ENCODE assay signal across 8 cellular contexts in the genomic region with DNA sequence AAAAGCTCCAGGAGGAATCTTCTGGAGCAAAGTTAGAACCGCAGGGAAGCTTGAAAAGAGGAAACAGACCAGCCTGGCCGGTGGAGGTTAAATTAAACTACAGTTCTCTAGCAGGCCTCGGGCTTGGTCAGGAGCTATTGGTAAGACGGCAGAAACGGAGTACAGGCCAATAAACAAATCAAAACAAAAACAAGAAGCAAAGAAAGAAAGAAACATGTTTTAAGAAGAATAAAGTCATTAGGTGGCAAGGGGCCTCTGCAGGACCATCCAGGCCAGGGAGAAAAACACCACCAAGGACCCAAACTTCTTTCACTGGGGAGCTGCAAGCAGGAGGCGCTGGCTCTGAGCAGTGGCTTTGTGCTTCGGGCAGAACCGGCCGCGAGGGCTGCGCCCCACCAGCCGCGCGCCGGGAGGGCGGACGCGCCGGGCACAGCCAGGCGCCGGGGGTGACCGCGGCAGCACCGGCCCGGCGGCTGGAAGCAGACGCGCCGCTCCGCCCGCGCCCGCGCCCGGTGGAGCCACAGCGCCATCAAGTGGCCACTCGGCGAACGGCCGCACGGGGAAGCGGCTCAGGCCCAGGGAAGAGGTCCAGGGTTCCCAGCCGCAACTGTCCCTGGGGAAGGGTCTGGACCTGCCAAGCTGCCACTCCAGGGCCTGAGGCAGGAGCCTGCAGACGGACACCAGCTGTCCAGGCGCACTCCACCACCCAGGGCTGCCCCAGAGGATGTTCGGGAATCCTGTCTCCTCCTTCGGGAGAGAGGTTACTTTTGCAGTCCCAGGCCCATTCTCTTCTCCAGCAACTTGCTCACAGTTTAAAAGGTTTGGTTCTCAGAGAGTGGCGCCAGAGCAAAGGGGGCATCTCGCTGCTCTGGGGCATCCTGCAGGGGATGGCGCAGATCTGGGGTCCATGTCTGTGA.
DNase-seq lines count a peak whose midpoint lies in the region; ATAC-seq lines count a peak whose summit lies in the region.

No MANE protein-coding gene starts in this region.

- peak; percentile 10 to 55 (median 23) for DNase-seq in CD8-positive, alpha-beta memory T cell
- peak; percentile 39 for DNase-seq in NOMO-1 treated with DMSO at 0.1 percent for 48 hours (lab: John Stamatoyannopoulos, UW; ENCODE audit: unreplicated experiment)
- peak; percentile 36 for DNase-seq in activated T-cell treated with anti-CD3 and anti-CD28 coated beads for 4 hours
- peak; percentile 81 for DNase-seq in myocyte (ENCODE audit: low read depth)
- DNase-seq in stimulated activated naive CD8-positive, alpha-beta T cell treated with anti-CD3 and anti-CD28 coated beads, Interleukin-15, amount 100 ng/mL, for 72 hours = peak; percentile 62 to 74

- peaks cover 8 to 55% of the 10 kb centered on the region in 2 donors for H3K27me3 Mint-ChIP-seq in CD8-positive, alpha-beta memory T cell
- peaks cover 71% of the 10 kb centered on the region for H3K27me3 Mint-ChIP-seq in stimulated activated naive CD8-positive, alpha-beta T cell treated with anti-CD3 and anti-CD28 coated beads, Interleukin-15, amount 100 ng/mL, for 72 hours

- no peaks in the 10 kb centered on the region for H3K4me1 ChIP-seq in CD8-positive, alpha-beta memory T cell (ENCODE audit: insufficient read depth, low read length)

- no peaks in the 10 kb centered on the region for H3K9me3 ChIP-seq in CD8-positive, alpha-beta memory T cell (ENCODE audit: low read length)

- peak overlapping the region in 1 of 7 donors; percentile 10 for H3K4me3 Mint-ChIP-seq in CD8-positive, alpha-beta memory T cell
- peak overlapping the region in 1 of 2 donors; percentile 32 for H3K4me3 Mint-ChIP-seq in stimulated activated naive CD8-positive, alpha-beta T cell treated with anti-CD3 and anti-CD28 coated beads, Interleukin-15, amount 100 ng/mL, for 72 hours

- POLR2A ChIA-PET in CD8-positive, alpha-beta memory T cell (lab: Charles Lee) = no interaction called here

- H3K4me3 ChIP-seq in CD8-positive, alpha-beta memory T cell (ENCODE audit: low read length) = no peak overlapping the region

- H3K4me1 Mint-ChIP-seq in CD8-positive, alpha-beta memory T cell = peaks cover 2 to 13% (median 8%) of the 10 kb centered on the region in 3 donors
- peaks cover 12% of the 10 kb centered on the region for H3K4me1 Mint-ChIP-seq in stimulated activated naive CD8-positive, alpha-beta T cell treated with anti-CD3 and anti-CD28 coated beads, Interleukin-15, amount 100 ng/mL, for 72 hours

- ATAC-seq in GM19438 (IDR thresholded peaks at IDR 0.05; ENCODE audit: low read depth, unreplicated experiment) = peak; percentile 87
- peak; percentile 85 for ATAC-seq in HG03520 (IDR thresholded peaks at IDR 0.05; ENCODE audit: unreplicated experiment)
- ATAC-seq in esophagus mucosa = peak; percentile 87
- peak; percentile 83 for ATAC-seq in stimulated activated naive CD8-positive, alpha-beta T cell treated with anti-CD3 and anti-CD28 coated beads, Interleukin-15, amount 100 ng/mL, for 72 hours

- no peaks in the 10 kb centered on the region for H3K9me3 Mint-ChIP-seq in CD8-positive, alpha-beta memory T cell
- no peaks in the 10 kb centered on the region for H3K9me3 Mint-ChIP-seq in stimulated activated naive CD8-positive, alpha-beta T cell treated with anti-CD3 and anti-CD28 coated beads, Interleukin-15, amount 100 ng/mL, for 72 hours

- no peak overlapping the region for H3K27ac Mint-ChIP-seq in CD8-positive, alpha-beta memory T cell
- H3K27ac Mint-ChIP-seq in stimulated activated naive CD8-positive, alpha-beta T cell treated with anti-CD3 and anti-CD28 coated beads, Interleukin-15, amount 100 ng/mL, for 72 hours = no peak overlapping the region

- no peaks in the 10 kb centered on the region for H3K36me3 ChIP-seq in CD8-positive, alpha-beta memory T cell (ENCODE audit: insufficient read depth, low read length)

- no peaks in the 10 kb centered on the region for H3K36me3 Mint-ChIP-seq in CD8-positive, alpha-beta memory T cell

- CTCF ChIA-PET in CD8-positive, alpha-beta memory T cell (lab: Charles Lee) = interaction anchor here (0.9 to 1.4 kb wide), 2 partner anchors 10 to 19 kb away, joined by 4 to 7 read pairs; no protein-coding TSS in a partner anchor

- no peaks in the 10 kb centered on the region for H3K27me3 ChIP-seq in CD8-positive, alpha-beta memory T cell (ENCODE audit: insufficient read depth, low read length, poor library complexity, severe bottlenecking)

- H3K27ac ChIP-seq in CD8-positive, alpha-beta memory T cell (ENCODE audit: low read depth, low read length) = no peak overlapping the region

Comparison
In these comparisons a context has a peak if more than half of its experiments do, and no peak if none do; other contexts are left out.
1. DNase-seq: peak in every context shown above with its lines; median percentile 81 in myocyte; 68 in stimulated activated naive CD8-positive, alpha-beta T cell treated with anti-CD3 and anti-CD28 coated beads, Interleukin-15, amount 100 ng/mL, for 72 hours; 39 in NOMO-1 treated with DMSO at 0.1 percent for 48 hours; 36 in activated T-cell treated with anti-CD3 and anti-CD28 coated beads for 4 hours; 23 in CD8-positive, alpha-beta memory T cell.